In genomic region chr20:45934587-45935415, GRCh38 we compare ENCODE assay signal across 1 cellular context.
TF ChIP-seq lines count a peak whose summit lies in the region.

TSS of gene PCIF1 (plus strand) at chr20:45934683. CDS start at chr20:45939000, 4,317 bp downstream.

TF ChIP-seq in K562, 482 proteins besides CTCF, POLR2A, EP300 and RAD21 (continued from another document and continues in another):
- TF ChIP-seq RNF219 (CRISPR knock-in tag; IDR thresholded peaks at IDR 0.05) (no peak), ZBTB1 (CRISPR knock-in tag; IDR thresholded peaks at IDR 0.05; ENCODE audit: borderline replicate concordance, low read depth) (no peak; the same call in 1 of the 2 replicates), MCM5 (IDR thresholded peaks at IDR 0.05; ENCODE audit: low read depth) (no peak), CREB1 (IDR thresholded peaks at IDR 0.05) (peak; percentile 72; the same call in 1 of the 2 replicates), CREB1 (CRISPR knock-in tag; IDR thresholded peaks at IDR 0.05) (no peak), MEF2A (IDR thresholded peaks at IDR 0.05; ENCODE audit: control insufficient read depth, low read depth, low read length) (no peak), ZNF133 (CRISPR knock-in tag; IDR thresholded peaks at IDR 0.05) (no peak), RBFOX2 (IDR thresholded peaks at IDR 0.05; ENCODE audit: low read depth, low read length) (peak; percentile 98), ERF (CRISPR knock-in tag; IDR thresholded peaks at IDR 0.05) (peak; percentile 72; the same call in 1 of the 2 replicates), REST (CRISPR knock-in tag; IDR thresholded peaks at IDR 0.05; ENCODE audit: low read depth) (peak; percentile 86), COPS2 (conservative IDR thresholded peaks at IDR 0.05) (no peak), FOXP1 (CRISPR knock-in tag; IDR thresholded peaks at IDR 0.05) (peak; percentile 71; the same call in 1 of the 2 replicates), POLR2AphosphoS2 (IDR thresholded peaks at IDR 0.05; ENCODE audit: low read length) (no peak), ARID3A (IDR thresholded peaks at IDR 0.05; ENCODE audit: borderline replicate concordance, low read depth, low read length) (no peak), TAF1 (IDR thresholded peaks at IDR 0.05; ENCODE audit: control insufficient read depth, extremely low read depth, insufficient read depth, low read length, severe bottlenecking) (peak; percentile 99), VEZF1 (CRISPR knock-in tag; IDR thresholded peaks at IDR 0.05) (peak; percentile 94), SREBF2 (CRISPR knock-in tag; IDR thresholded peaks at IDR 0.05) (no peak), TRIM28 (IDR thresholded peaks at IDR 0.05) (0 out of 2 replicates have a peak, but pooled peaks have one; percentile 11), TCF7 (IDR thresholded peaks at IDR 0.05; ENCODE audit: borderline replicate concordance) (peak; percentile 42; the same call in 1 of the 2 replicates), E2F8 (IDR thresholded peaks at IDR 0.05; ENCODE audit: low read depth, partially characterized antibody) (no peak), YY1 (IDR thresholded peaks at IDR 0.05; ENCODE audit: borderline replicate concordance in 1 of 3, control insufficient read depth in 1 of 3, extremely low read depth in 1 of 3, insufficient read depth in 3 of 3, insufficient read length in 1 of 3, insufficient replicate concordance in 2 of 3, low read depth in 1 of 3, low read length in 2 of 3) (peak; percentile 99 to 100 (median 99)), RFX7 (CRISPR knock-in tag; IDR thresholded peaks at IDR 0.05) (no peak), TFAM (CRISPR knock-in tag; conservative IDR thresholded peaks at IDR 0.05) (no peak), ELK1 (CRISPR knock-in tag; IDR thresholded peaks at IDR 0.05) (no peak), NR0B1 (IDR thresholded peaks at IDR 0.05; ENCODE audit: partially characterized antibody) (no peak), NONO (IDR thresholded peaks at IDR 0.05; ENCODE audit: low read depth in 2 of 2, low read length in 1 of 2) (peak; percentile 77 to 95; a peak in 3 of 4 replicates), CAMTA2 (CRISPR knock-in tag; conservative IDR thresholded peaks at IDR 0.05) (no peak), MITF (IDR thresholded peaks at IDR 0.05) (no peak), CEBPG (CRISPR knock-in tag; IDR thresholded peaks at IDR 0.05) (no peak), CEBPG (tag; conservative IDR thresholded peaks at IDR 0.05 in 1 of 2, IDR thresholded peaks at IDR 0.05 in 1 of 2) (no peak; a peak in 1 of 4 replicates), MTA3 (IDR thresholded peaks at IDR 0.05; ENCODE audit: borderline replicate concordance) (peak; percentile 93; the same call in 1 of the 2 replicates), ZBTB49 (CRISPR knock-in tag; IDR thresholded peaks at IDR 0.05; ENCODE audit: borderline replicate concordance) (no peak), PHF20 (IDR thresholded peaks at IDR 0.05; ENCODE audit: partially characterized antibody) (peak; percentile 33), ARHGAP35 (IDR thresholded peaks at IDR 0.05; ENCODE audit: partially characterized antibody) (no peak), RBM14 (IDR thresholded peaks at IDR 0.05; ENCODE audit: borderline replicate concordance, insufficient read depth, low read depth, low read length) (no peak)
